Comparison of ENCODE assay signal across 22 cellular contexts in the genomic region with DNA sequence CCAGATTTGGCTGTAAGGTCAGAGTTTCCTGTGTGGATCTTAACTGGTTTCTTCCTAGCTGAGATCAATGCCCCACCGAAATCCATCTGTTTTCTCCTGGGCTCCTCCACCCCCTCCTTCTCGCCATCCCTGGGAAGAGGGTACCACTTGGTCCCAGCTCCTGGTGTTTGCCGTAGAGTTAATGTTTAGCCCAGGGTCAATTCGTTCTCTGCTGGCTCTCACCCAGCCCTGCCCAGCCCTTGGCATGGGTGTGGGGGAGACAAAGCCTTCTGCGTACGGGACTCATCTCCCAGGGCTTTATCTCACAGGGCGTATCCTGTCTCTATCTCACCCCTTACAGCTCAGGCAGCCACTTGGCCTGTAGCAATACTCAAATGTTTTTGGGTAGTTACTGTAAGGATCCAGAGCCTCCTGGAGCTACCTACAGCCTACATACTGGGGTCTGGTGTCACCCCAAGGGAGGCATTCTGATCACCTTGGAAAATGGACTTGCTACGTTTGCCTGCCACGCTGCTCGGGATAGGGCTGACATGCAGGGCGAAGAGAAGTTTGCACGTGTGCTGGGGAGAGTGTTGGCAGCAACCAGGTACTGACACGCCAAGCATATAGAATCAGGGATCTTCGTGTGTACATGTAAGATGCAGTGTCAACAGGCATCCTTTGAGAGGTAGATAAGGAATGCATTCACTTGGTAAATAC.
DNase-seq lines count a peak whose midpoint lies in the region; ATAC-seq and FAIRE-seq lines count a peak whose summit lies in the region.
"Had no signal": no experiment of that assay in that cellular context is flagged by ENCODE, and none has a peak within 500 bp of the region (broad histone marks: within the 10 kb centered on the region; RNA-seq: fewer than 3 reads in every experiment).

No MANE protein-coding gene starts in this region.

- ATAC-seq in GM19395 (IDR thresholded peaks at IDR 0.05; ENCODE audit: unreplicated experiment): no peak
- ATAC-seq: activated CD8-positive, alpha-beta memory T cell treated with anti-CD3 and anti-CD28 coated beads, Interleukin-2, amount 10 ng/mL, durations not matched to agents 7 days and 5 days; activated T-cell treated with anti-CD3 and anti-CD28 coated beads, Interleukin-2, amount 50 U/mL, for 72 hours; Panc1 had no signal

- no peak for FAIRE-seq in urothelium cell line (lab: Jason Lieb, UNC)
- FAIRE-seq: D721Med, endothelial cell of umbilical vein had no signal

- DNase-seq in DMS53 (lab: John Stamatoyannopoulos, UW): peak; percentile 87
- peak; percentile 64 for DNase-seq in NCI-H526 treated with DMSO at 0.1 percent for 48 hours (lab: John Stamatoyannopoulos, UW)
- DNase-seq in kidney glomerular epithelial cell (lab: John Stamatoyannopoulos, UW): peak; percentile 84
- DNase-seq in renal cortical epithelial cell (ENCODE audit: low read depth): peak; percentile 10
- DNase-seq in urothelium cell line (ENCODE audit: low spot score): no peak
- DNase-seq in activated CD4-positive, alpha-beta T cell treated with anti-CD3 and anti-CD28 coated beads, Interleukin-2, amount 50 U/mL, for 1 hour: no peak
- DNase-seq: activated CD4-positive, alpha-beta T cell treated with anti-CD3 and anti-CD28 coated beads for 48 hours; activated CD8-positive, alpha-beta memory T cell treated with anti-CD3 and anti-CD28 coated beads, Interleukin-2, amount 10 ng/mL, durations not matched to agents 7 days and 5 days; activated naive CD4-positive, alpha-beta T cell treated with anti-CD3 and anti-CD28 coated beads for 36 hours; activated T-cell treated with anti-CD3 and anti-CD28 coated beads, Interleukin-2, amount 50 U/mL, for 72 hours; islet precursor cell; KG1; mammary epithelial cell; NCI-H1436 treated with DMSO at 0.1 percent for 48 hours; NCI-H2107; NK-92 treated with Interleukin-12 subunit alpha and Interleukin-12 subunit beta, amount 100 ng/mL, for 24 hours; retina; substantia nigra had no signal

Comparison
In these comparisons a context has a peak if more than half of its experiments do, and no peak if none do; other contexts are left out.
1. DNase-seq: peak in DMS53 (single experiment), NCI-H526 treated with DMSO at 0.1 percent for 48 hours (single experiment), kidney glomerular epithelial cell (single experiment) and renal cortical epithelial cell (single experiment); none in urothelium cell line (single experiment) and activated CD4-positive, alpha-beta T cell treated with anti-CD3 and anti-CD28 coated beads, Interleukin-2, amount 50 U/mL, for 1 hour (single experiment).